Comparison of ENCODE assay signal across 8 cellular contexts in the genomic region with DNA sequence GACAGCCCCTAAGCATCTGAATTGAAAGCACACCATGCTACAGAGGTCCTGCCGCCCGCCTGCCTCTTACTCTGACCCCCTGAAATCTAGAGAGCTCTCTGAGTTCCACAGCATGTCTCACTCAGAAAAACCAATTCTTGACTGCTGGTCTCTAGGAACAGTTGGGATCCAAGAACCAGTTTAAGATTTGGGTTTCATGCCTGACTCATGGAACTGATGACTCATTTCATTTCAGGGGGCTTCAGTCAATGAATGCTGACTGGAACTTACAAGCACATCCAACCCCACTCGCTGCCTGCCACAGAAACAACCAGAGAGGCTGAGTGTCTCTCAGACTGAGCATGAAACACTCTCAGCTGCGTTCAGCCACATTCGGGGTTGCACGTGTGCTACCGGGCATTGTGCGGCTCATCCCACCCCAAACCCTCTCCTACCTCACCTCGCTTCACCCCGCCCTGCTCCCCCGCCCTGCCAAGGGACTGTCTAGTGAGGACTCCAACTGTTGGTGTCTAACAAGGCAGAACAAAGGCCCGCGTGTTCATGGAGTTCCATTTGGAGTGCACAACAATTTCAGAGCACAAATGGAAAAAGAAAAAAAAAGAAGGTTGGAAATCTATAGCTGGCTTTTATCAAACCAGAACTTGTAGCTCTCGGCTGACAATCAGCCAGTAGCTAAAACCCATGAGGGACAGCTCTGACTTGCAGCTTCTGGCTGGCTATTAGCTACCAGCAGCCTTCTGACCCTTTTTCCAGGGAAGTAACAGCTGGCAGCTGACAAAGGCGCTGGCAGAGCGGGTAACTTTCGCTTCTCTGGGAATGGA. TPM values are rescaled to one million over a fixed set of nuclear protein-coding genes. Genes with fewer than 3 reads are reported as not detected.
DNase-seq lines count a peak whose midpoint lies in the region; ATAC-seq and TF ChIP-seq lines count a peak whose summit lies in the region.

No MANE protein-coding gene starts in this region.

- H3K27ac ChIP-seq in AG04450 (ENCODE audit: low read depth, low read length) (peak overlapping the region; percentile 47), dorsolateral prefrontal cortex (peak overlapping the region in 40 of 59 donors; percentile 0 to 80 (median 46)), muscle layer of duodenum (ENCODE audit: low read length) (peak overlapping the region; percentile 73)

- intact Hi-C loops in dorsolateral prefrontal cortex (cut with DNase I), result loop anchor here in 1 of 2 donors (5.0 kb wide), 1 partner anchor 138 kb away; no protein-coding TSS in a partner anchor

- TF ChIP-seq CTCF in AG04450 (IDR thresholded peaks at IDR 0.05; ENCODE audit: low read depth, low read length) (no peak), dorsolateral prefrontal cortex (IDR thresholded peaks at IDR 0.05 in 54 of 56, conservative IDR thresholded peaks at IDR 0.05 in 2 of 56; ENCODE audit: low read depth in 1 of 56, partially characterized antibody in 56 of 56) (peak in 3 of 56 donors; percentile 8 to 22 (median 10))

- POLR2A ChIA-PET in AG04450 (lab: Yijun Ruan, JAX), result interaction anchor here (0.7 to 1.1 kb wide), 3 partner anchors 17 to 143 kb away, joined by 3 to 4 read pairs (median 4); a partner anchor contains a TSS

- H3K9me3 ChIP-seq in AG04450 (ENCODE audit: control insufficient read depth, insufficient read depth, low read length), result peaks cover 6% of the 10 kb centered on the region; the same call in 1 of the 2 replicates
- peaks cover 0 to 6% of the 10 kb centered on the region in 2 donors for H3K9me3 ChIP-seq in muscle layer of duodenum (ENCODE audit: control insufficient read depth in 1 of 2, low read length in 2 of 2)

- CTCF ChIA-PET in AG04450 (lab: Charles Lee), result interaction anchor here (0.6 to 0.9 kb wide), 2 partner anchors 12 to 418 kb away, joined by 3 read pairs; no protein-coding TSS in a partner anchor

- peak overlapping the region; percentile 18 for H3K4me3 ChIP-seq in AG04450 (ENCODE audit: low read depth, low read length)
- H3K4me3 ChIP-seq in dorsolateral prefrontal cortex, result peak overlapping the region; percentile 5 to 69 (median 47)
- peak overlapping the region; percentile 34 to 45 for H3K4me3 ChIP-seq in muscle layer of duodenum (ENCODE audit: low read depth in 1 of 2, low read length in 2 of 2)

- DNase-seq in AG04450 (ENCODE audit: low read depth, low spot score) (no peak), NCI-H1694 (lab: John Stamatoyannopoulos, UW) (peak; percentile 59), dorsolateral prefrontal cortex (peak in 7 of 10 donors; percentile 38 to 69 (median 53))
- DNase-seq in activated naive CD4-positive, alpha-beta T cell treated with Interleukin-2 at 50 U/mL for 16 hours, result no peak

- no peak for ATAC-seq in HG02970 (IDR thresholded peaks at IDR 0.05; ENCODE audit: low FRiP score, unreplicated experiment)
- ATAC-seq in HG03442 (IDR thresholded peaks at IDR 0.05; ENCODE audit: unreplicated experiment), result no peak
- no peak for ATAC-seq in HG02938 (IDR thresholded peaks at IDR 0.05; ENCODE audit: unreplicated experiment)

- peaks cover 0 to 5% of the 10 kb centered on the region in 2 donors for H3K4me1 ChIP-seq in muscle layer of duodenum (ENCODE audit: control insufficient read depth in 1 of 2, insufficient read depth in 2 of 2, low read length in 2 of 2)

- no peaks in the 10 kb centered on the region for H3K27me3 ChIP-seq in AG04450 (ENCODE audit: control insufficient read depth, insufficient read depth, low read length)
- H3K27me3 ChIP-seq in dorsolateral prefrontal cortex, result no peaks in the 10 kb centered on the region
- H3K27me3 ChIP-seq in muscle layer of duodenum (ENCODE audit: low read depth, low read length), result no peaks in the 10 kb centered on the region

- no peaks in the 10 kb centered on the region for H3K36me3 ChIP-seq in muscle layer of duodenum (ENCODE audit: control insufficient read depth in 1 of 2, insufficient read depth in 2 of 2, low read length in 2 of 2)

RNA-seq across cellular contexts. Expression of a gene that starts 20.0 kb away (rescaled TPM):
- 17.2 and 21.6 TPM in 2 replicates for polyA plus RNA-seq in AG04450 (2011; rRNA removed)
- polyA minus RNA-seq in AG04450 (2011; rRNA and poly(A)+ RNA removed), result 19.8 and 21.4 TPM in 2 replicates
- total RNA-seq in dorsolateral prefrontal cortex, result 10 to 100 TPM in 109 of 120 experiments, 1 to 10 TPM in 11; 7.7 to 42.4 (median 16.0) TPM

Comparison
In these comparisons a context has a peak if more than half of its experiments do, and no peak if none do; other contexts are left out.
1. DNase-seq: peak in NCI-H1694 (single experiment) and dorsolateral prefrontal cortex (7 of 10); none in AG04450 (single experiment) and activated naive CD4-positive, alpha-beta T cell treated with Interleukin-2 at 50 U/mL for 16 hours (single experiment).
2. Peak in every context shown above with its lines, with median percentiles within 50 percentile points of each other: H3K27ac ChIP-seq and H3K4me3 ChIP-seq.